12 cellular contexts compared by ENCODE assay signal in the genomic region with DNA sequence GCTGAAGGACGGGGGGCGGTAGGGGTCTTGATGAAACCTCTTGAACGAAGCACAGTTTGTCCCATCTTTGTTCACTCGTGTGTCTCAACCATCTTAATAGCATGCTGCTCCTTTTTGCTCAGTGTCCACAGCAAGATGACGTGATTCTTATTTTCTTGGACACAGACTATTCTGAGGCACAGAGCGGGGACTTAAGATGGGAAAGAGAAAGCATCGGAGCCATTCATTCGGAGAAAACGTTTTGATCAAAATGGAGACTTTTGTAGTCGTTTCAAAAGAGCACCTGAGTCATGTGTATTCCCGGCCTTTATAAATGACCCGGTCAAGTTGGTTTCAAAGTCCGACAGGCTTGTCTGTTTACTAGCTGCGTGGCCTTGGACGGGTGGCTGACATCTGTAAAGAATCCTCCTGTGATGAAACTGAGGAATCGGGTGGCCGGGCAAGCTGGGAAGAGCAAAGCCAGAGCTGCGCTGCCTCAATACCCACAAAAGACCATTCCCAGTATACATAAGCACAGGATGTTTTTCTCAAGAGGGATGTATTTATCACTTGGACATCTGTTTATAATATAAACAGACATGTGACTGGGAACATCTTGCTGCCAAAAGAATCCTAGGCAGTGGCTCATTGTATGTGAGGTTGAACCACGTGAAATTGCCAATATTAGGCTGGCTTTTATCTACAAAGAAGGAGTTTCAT. TPM values are rescaled to one million over a fixed set of nuclear protein-coding genes. Genes with fewer than 3 reads are reported as not detected.
DNase-seq lines count a peak whose midpoint lies in the region; ATAC-seq and TF ChIP-seq lines count a peak whose summit lies in the region.
"Had no signal": no experiment of that assay in that cellular context is flagged by ENCODE, and none has a peak within 500 bp of the region (broad histone marks: within the 10 kb centered on the region; RNA-seq: fewer than 3 reads in every experiment).

No MANE protein-coding gene starts in this region.

- POLR2A ChIA-PET in CD8-positive, alpha-beta T cell (lab: Charles Lee) = no interaction called here

- no peak overlapping the region for H2AFZ ChIP-seq in hepatocyte

- H3K27me3 Mint-ChIP-seq in CD8-positive, alpha-beta T cell (ENCODE audit: low read depth) = no peaks in the 10 kb centered on the region
- H3K27me3 Mint-ChIP-seq: stimulated activated naive CD8-positive, alpha-beta T cell treated with anti-CD3 and anti-CD28 coated beads, Interleukin-15, Interleukin-2, amounts not matched to agents 100 ng/mL and 50 ng/mL, for 24 hours had no signal

- no peak overlapping the region for H3K27ac Mint-ChIP-seq in CD8-positive, alpha-beta T cell
- H3K27ac Mint-ChIP-seq: activated CD8-positive, alpha-beta T cell treated with anti-CD3 and anti-CD28 coated beads, Interleukin-2, amount 10 ng/mL, durations not matched to agents 7 days and 5 days; stimulated activated naive CD8-positive, alpha-beta T cell treated with anti-CD3 and anti-CD28 coated beads, Interleukin-15, Interleukin-2, amounts not matched to agents 100 ng/mL and 50 ng/mL, for 24 hours had no signal

- H3K9me2 ChIP-seq in hepatocyte (replicated peaks; ENCODE audit: insufficient read depth) = no peaks in the 10 kb centered on the region

- H3K4me2 ChIP-seq in hepatocyte = peak overlapping the region; percentile 1

- 61% methylated on average over 19 of the region's 19 CpGs for WGBS in hepatocyte (ENCODE audit: low lambda C conversion rate, missing lambda C conversion rate)

- TF ChIP-seq POLR2A in breast epithelium (IDR thresholded peaks at IDR 0.05) = no peak

- H3K36me3 Mint-ChIP-seq in CD8-positive, alpha-beta T cell = peaks cover 54% of the 10 kb centered on the region

- H3K27ac ChIP-seq in breast epithelium (peak overlapping the region; percentile 9 to 12), hepatocyte (peak overlapping the region; percentile 75), stomach smooth muscle (ENCODE audit: low read length) (peak overlapping the region; percentile 82)
- no peak overlapping the region for H3K27ac ChIP-seq in CD8-positive, alpha-beta T cell (ENCODE audit: low read depth, low read length)
- H3K27ac ChIP-seq: foreskin keratinocyte had no signal

- H4K20me1 ChIP-seq in hepatocyte (ENCODE audit: insufficient read depth, poor library complexity, severe bottlenecking) = no peaks in the 10 kb centered on the region

- peak; percentile 48 for DNase-seq in GM03348 (ENCODE audit: low spot score)
- DNase-seq in breast epithelium (ENCODE audit: low spot score in 2 of 2) = no peak
- no peak for DNase-seq in hepatocyte (ENCODE audit: low spot score)
- DNase-seq in foreskin melanocyte = no peak
- DNase-seq in pons (ENCODE audit: low spot score) = no peak
- no peak for DNase-seq in CD8-positive, alpha-beta T cell
- DNase-seq: activated CD8-positive, alpha-beta T cell treated with anti-CD3 and anti-CD28 coated beads, Interleukin-2, amount 10 ng/mL, durations not matched to agents 7 days and 5 days; foreskin keratinocyte; NCI-H524 had no signal

- no peak overlapping the region for H3K4me3 Mint-ChIP-seq in CD8-positive, alpha-beta T cell
- H3K4me3 Mint-ChIP-seq: activated CD8-positive, alpha-beta T cell treated with anti-CD3 and anti-CD28 coated beads, Interleukin-2, amount 10 ng/mL, durations not matched to agents 7 days and 5 days; stimulated activated naive CD8-positive, alpha-beta T cell treated with anti-CD3 and anti-CD28 coated beads, Interleukin-15, Interleukin-2, amounts not matched to agents 100 ng/mL and 50 ng/mL, for 24 hours had no signal

- peak overlapping the region; percentile 52 to 55 for H3K9ac ChIP-seq in stomach smooth muscle (ENCODE audit: low read length in 2 of 2)

- no peak for ATAC-seq in esophagus mucosa
- no peak for ATAC-seq in CD8-positive, alpha-beta T cell
- ATAC-seq: activated CD8-positive, alpha-beta T cell treated with anti-CD3 and anti-CD28 coated beads, Interleukin-2, amount 10 ng/mL, durations not matched to agents 7 days and 5 days had no signal

- H3K36me3 ChIP-seq in breast epithelium = no peaks in the 10 kb centered on the region
- peaks cover 7% of the 10 kb centered on the region for H3K36me3 ChIP-seq in hepatocyte (replicated peaks; ENCODE audit: insufficient read depth, low read depth)
- H3K36me3 ChIP-seq in stomach smooth muscle (ENCODE audit: control insufficient read depth in 2 of 2, insufficient read depth in 2 of 2, low read length in 2 of 2) = peaks cover 36 to 38% of the 10 kb centered on the region in 2 donors
- H3K36me3 ChIP-seq in CD8-positive, alpha-beta T cell (ENCODE audit: insufficient read depth, low read length) = peaks cover 37% of the 10 kb centered on the region

- H3K4me1 ChIP-seq in breast epithelium (no peaks in the 10 kb centered on the region), hepatocyte (ENCODE audit: insufficient read depth) (peaks cover 11% of the 10 kb centered on the region), stomach smooth muscle (ENCODE audit: control insufficient read depth, insufficient read depth, low read length) (peaks cover 46% of the 10 kb centered on the region)
- no peaks in the 10 kb centered on the region for H3K4me1 ChIP-seq in CD8-positive, alpha-beta T cell (ENCODE audit: insufficient read depth, low read length)

- no peaks in the 10 kb centered on the region for H3K4me1 Mint-ChIP-seq in CD8-positive, alpha-beta T cell (ENCODE audit: low read depth)

- H3K27me3 ChIP-seq in breast epithelium (no peaks in the 10 kb centered on the region), hepatocyte (no peaks in the 10 kb centered on the region), stomach smooth muscle (ENCODE audit: control insufficient read depth in 1 of 2, insufficient read depth in 2 of 2, low read length in 2 of 2) (no peaks in the 10 kb centered on the region)
- no peaks in the 10 kb centered on the region for H3K27me3 ChIP-seq in CD8-positive, alpha-beta T cell (ENCODE audit: insufficient read depth, low read length)
- H3K27me3 ChIP-seq: foreskin keratinocyte had no signal

- CTCF ChIA-PET in CD8-positive, alpha-beta T cell (lab: Charles Lee) = no interaction called here

- intact Hi-C loops in breast epithelium (cut with DNase I; ENCODE audit: low total_unique reads) = no loop called here
- intact Hi-C loops in CD8-positive, alpha-beta T cell (cut with DNase I, micrococcal nuclease) = no loop called here

- peaks cover 6% of the 10 kb centered on the region for H3K79me2 ChIP-seq in hepatocyte

- no peaks in the 10 kb centered on the region for H3K9me3 Mint-ChIP-seq in CD8-positive, alpha-beta T cell
- H3K9me3 Mint-ChIP-seq: stimulated activated naive CD8-positive, alpha-beta T cell treated with anti-CD3 and anti-CD28 coated beads, Interleukin-15, Interleukin-2, amounts not matched to agents 100 ng/mL and 50 ng/mL, for 24 hours had no signal

- TF ChIP-seq CTCF in breast epithelium (IDR thresholded peaks at IDR 0.05) = no peak
- no peak for TF ChIP-seq CTCF in hepatocyte (IDR thresholded peaks at IDR 0.05; ENCODE audit: poor library complexity)
- no peak for TF ChIP-seq CTCF in CD8-positive, alpha-beta T cell (IDR thresholded peaks at IDR 0.05)

- H3K4me3 ChIP-seq in breast epithelium = no peak overlapping the region
- no peak overlapping the region for H3K4me3 ChIP-seq in hepatocyte
- peak overlapping the region; percentile 7 to 47 for H3K4me3 ChIP-seq in stomach smooth muscle (ENCODE audit: low read length in 2 of 2)
- no peak overlapping the region for H3K4me3 ChIP-seq in CD8-positive, alpha-beta T cell (ENCODE audit: low read depth, low read length)

- H3K9me3 ChIP-seq in breast epithelium (no peaks in the 10 kb centered on the region), hepatocyte (ENCODE audit: low read depth) (no peaks in the 10 kb centered on the region), stomach smooth muscle (ENCODE audit: control insufficient read depth in 2 of 2, low read length in 2 of 2) (peaks cover 0 to 9% of the 10 kb centered on the region in 2 donors)
- H3K9me3 ChIP-seq in CD8-positive, alpha-beta T cell (ENCODE audit: low read length) = no peaks in the 10 kb centered on the region

RNA-seq across cellular contexts. Expression of gene ETS2, which starts 18.5 kb away (rescaled TPM):
- 10 to 100 TPM; 48.0 to 60.0 (median 57.5) TPM for total RNA-seq in breast epithelium
- total RNA-seq in hepatocyte = 91.9 and 95.1 TPM in 2 replicates
- 104 and 106 TPM in 2 replicates for polyA plus RNA-seq in hepatocyte
- total RNA-seq in esophagus mucosa = 89.5 TPM
- 10 to 100 TPM in 1 of 2 experiments, 1 to 10 TPM in 1; 8.1 to 10.0 TPM for total RNA-seq in CD8-positive, alpha-beta T cell

Comparison
In these comparisons a context has a peak if more than half of its experiments do, and no peak if none do; other contexts are left out.
1. H3K4me3 ChIP-seq: peak in stomach smooth muscle (2 of 2); none in breast epithelium (0 of 3), hepatocyte (single experiment) and CD8-positive, alpha-beta T cell (single experiment).